Comparison of ENCODE assay signal across 1 cellular context in the genomic region with DNA sequence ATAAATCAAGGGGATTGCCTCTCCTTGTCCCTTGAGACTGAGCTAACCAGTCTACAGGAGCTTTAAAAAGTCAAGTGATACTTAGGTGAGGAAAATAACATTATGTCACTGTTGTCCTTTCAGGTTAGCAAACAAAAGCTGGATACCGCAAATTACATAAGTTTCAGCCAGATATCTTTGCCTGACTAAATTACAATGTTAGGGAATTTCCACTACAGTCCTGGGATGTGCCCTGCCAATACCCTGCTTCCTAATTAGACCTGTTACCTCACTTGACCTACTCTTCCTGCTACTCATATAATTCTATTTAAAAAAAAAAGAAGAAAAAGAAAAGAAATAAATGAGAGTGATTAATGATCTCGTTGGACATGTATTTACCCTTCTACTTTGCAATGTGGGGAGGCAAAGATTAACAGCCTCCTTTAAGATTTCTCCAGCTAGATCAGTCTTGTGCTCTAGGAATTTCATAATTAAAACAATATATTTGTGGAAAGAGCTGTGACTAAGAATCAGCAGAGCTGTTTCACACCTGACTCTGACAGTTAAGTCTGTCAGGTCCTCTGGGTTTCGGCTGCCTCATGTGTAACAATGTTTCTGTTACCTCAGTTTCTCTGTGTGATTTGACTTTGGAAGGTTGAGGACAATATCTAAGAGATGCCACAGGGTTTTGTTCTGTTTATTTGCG.
A peak's percentile ranks its signal among the peaks of the same experiment; 100 is the strongest.
TF ChIP-seq lines count a peak whose summit lies in the region.

No MANE protein-coding gene starts in this region.

TF ChIP-seq in GM12878, 131 proteins besides CTCF, POLR2A, EP300 and RAD21 (continued from another document):
- no peak for TF ChIP-seq TBL1XR1 (IDR thresholded peaks at IDR 0.05; ENCODE audit: low read depth, low read length)
- no peak for TF ChIP-seq ETV6 (conservative IDR thresholded peaks at IDR 0.05 in 1 of 2, IDR thresholded peaks at IDR 0.05 in 1 of 2; ENCODE audit: borderline replicate concordance in 1 of 2, low read depth in 1 of 2)
- no peak for TF ChIP-seq KDM1A (IDR thresholded peaks at IDR 0.05; ENCODE audit: borderline replicate concordance)
- TF ChIP-seq YY1 (IDR thresholded peaks at IDR 0.05; ENCODE audit: low read depth, low read length): no peak
- TF ChIP-seq, protein P1, sequence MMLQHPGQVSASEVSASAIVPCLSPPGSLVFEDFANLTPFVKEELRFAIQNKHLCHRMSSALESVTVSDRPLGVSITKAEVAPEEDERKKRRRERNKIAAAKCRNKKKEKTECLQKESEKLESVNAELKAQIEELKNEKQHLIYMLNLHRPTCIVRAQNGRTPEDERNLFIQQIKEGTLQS (IDR thresholded peaks at IDR 0.05; ENCODE audit: borderline replicate concordance, extremely low read depth, low read depth, low read length): no peak
- TF ChIP-seq BRCA1 (IDR thresholded peaks at IDR 0.05; ENCODE audit: low read depth, low read length): no peak
- no peak for TF ChIP-seq HDGF (IDR thresholded peaks at IDR 0.05)
- TF ChIP-seq ZSCAN29 (IDR thresholded peaks at IDR 0.05): no peak
- no peak for TF ChIP-seq STAT3 (IDR thresholded peaks at IDR 0.05; ENCODE audit: low read depth, low read length)
- TF ChIP-seq TAF1 (IDR thresholded peaks at IDR 0.05; ENCODE audit: borderline replicate concordance, low read depth, low read length): no peak
- TF ChIP-seq, protein P2, sequence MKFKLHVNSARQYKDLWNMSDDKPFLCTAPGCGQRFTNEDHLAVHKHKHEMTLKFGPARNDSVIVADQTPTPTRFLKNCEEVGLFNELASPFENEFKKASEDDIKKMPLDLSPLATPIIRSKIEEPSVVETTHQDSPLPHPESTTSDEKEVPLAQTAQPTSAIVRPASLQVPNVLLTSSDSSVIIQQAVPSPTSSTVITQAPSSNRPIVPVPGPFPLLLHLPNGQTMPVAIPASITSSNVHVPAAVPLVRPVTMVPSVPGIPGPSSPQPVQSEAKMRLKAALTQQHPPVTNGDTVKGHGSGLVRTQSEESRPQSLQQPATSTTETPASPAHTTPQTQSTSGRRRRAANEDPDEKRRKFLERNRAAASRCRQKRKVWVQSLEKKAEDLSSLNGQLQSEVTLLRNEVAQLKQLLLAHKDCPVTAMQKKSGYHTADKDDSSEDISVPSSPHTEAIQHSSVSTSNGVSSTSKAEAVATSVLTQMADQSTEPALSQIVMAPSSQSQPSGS (IDR thresholded peaks at IDR 0.05; ENCODE audit: low read length): no peak
- no peak for TF ChIP-seq RB1 (IDR thresholded peaks at IDR 0.05; ENCODE audit: borderline replicate concordance)
- no peak; a peak in 1 of 4 replicates for TF ChIP-seq BHLHE40 (IDR thresholded peaks at IDR 0.05; ENCODE audit: borderline replicate concordance in 1 of 2, low read depth in 2 of 2, low read length in 1 of 2)
- TF ChIP-seq GABPA (IDR thresholded peaks at IDR 0.05; ENCODE audit: low read depth): no peak
- no peak for TF ChIP-seq POLR2AphosphoS2 (IDR thresholded peaks at IDR 0.05; ENCODE audit: low read depth, low read length)
- TF ChIP-seq BMI1 (IDR thresholded peaks at IDR 0.05; ENCODE audit: borderline replicate concordance): peak; percentile 46; the same call in 1 of the 2 replicates
- peak; percentile 90 for TF ChIP-seq ATF7 (IDR thresholded peaks at IDR 0.05; ENCODE audit: low read depth)
- TF ChIP-seq, protein P3, sequence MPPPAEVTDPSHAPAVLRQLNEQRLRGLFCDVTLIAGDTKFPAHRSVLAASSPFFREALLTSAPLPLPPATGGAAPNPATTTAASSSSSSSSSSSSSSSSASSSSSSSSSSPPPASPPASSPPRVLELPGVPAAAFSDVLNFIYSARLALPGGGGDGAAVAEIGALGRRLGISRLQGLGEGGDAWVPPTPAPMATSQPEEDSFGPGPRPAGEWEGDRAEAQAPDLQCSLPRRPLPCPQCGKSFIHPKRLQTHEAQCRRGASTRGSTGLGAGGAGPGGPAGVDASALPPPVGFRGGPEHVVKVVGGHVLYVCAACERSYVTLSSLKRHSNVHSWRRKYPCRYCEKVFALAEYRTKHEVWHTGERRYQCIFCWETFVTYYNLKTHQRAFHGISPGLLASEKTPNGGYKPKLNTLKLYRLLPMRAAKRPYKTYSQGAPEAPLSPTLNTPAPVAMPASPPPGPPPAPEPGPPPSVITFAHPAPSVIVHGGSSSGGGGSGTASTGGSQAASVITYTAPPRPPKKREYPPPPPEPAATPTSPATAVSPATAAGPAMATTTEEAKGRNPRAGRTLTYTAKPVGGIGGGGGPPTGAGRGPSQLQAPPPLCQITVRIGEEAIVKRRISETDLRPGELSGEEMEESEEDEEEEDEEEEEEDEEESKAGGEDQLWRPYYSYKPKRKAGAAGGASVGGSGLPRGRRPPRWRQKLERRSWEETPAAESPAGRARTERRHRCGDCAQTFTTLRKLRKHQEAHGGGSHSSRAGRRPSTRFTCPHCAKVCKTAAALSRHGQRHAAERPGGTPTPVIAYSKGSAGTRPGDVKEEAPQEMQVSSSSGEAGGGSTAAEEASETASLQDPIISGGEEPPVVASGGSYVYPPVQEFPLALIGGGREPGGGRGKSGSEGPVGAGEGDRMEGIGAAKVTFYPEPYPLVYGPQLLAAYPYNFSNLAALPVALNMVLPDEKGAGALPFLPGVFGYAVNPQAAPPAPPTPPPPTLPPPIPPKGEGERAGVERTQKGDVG (CRISPR knock-in tag; IDR thresholded peaks at IDR 0.05): no peak
- TF ChIP-seq MTA2 (IDR thresholded peaks at IDR 0.05; ENCODE audit: low read depth): peak; percentile 89
- TF ChIP-seq, protein P4, sequence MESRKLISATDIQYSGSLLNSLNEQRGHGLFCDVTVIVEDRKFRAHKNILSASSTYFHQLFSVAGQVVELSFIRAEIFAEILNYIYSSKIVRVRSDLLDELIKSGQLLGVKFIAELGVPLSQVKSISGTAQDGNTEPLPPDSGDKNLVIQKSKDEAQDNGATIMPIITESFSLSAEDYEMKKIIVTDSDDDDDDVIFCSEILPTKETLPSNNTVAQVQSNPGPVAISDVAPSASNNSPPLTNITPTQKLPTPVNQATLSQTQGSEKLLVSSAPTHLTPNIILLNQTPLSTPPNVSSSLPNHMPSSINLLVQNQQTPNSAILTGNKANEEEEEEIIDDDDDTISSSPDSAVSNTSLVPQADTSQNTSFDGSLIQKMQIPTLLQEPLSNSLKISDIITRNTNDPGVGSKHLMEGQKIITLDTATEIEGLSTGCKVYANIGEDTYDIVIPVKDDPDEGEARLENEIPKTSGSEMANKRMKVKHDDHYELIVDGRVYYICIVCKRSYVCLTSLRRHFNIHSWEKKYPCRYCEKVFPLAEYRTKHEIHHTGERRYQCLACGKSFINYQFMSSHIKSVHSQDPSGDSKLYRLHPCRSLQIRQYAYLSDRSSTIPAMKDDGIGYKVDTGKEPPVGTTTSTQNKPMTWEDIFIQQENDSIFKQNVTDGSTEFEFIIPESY (IDR thresholded peaks at IDR 0.05): no peak
- TF ChIP-seq NFIC (IDR thresholded peaks at IDR 0.05; ENCODE audit: low read depth, low read length): peak; percentile 76; the same call in 1 of the 2 replicates
- TF ChIP-seq POLR2AphosphoS5 (IDR thresholded peaks at IDR 0.05; ENCODE audit: low read length): no peak
- TF ChIP-seq, protein P5, sequence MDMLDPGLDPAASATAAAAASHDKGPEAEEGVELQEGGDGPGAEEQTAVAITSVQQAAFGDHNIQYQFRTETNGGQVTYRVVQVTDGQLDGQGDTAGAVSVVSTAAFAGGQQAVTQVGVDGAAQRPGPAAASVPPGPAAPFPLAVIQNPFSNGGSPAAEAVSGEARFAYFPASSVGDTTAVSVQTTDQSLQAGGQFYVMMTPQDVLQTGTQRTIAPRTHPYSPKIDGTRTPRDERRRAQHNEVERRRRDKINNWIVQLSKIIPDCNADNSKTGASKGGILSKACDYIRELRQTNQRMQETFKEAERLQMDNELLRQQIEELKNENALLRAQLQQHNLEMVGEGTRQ (IDR thresholded peaks at IDR 0.05; ENCODE audit: borderline replicate concordance, low read depth, low read length): no peak
- TF ChIP-seq, protein P6, sequence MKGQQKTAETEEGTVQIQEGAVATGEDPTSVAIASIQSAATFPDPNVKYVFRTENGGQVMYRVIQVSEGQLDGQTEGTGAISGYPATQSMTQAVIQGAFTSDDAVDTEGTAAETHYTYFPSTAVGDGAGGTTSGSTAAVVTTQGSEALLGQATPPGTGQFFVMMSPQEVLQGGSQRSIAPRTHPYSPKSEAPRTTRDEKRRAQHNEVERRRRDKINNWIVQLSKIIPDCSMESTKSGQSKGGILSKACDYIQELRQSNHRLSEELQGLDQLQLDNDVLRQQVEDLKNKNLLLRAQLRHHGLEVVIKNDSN (IDR thresholded peaks at IDR 0.05; ENCODE audit: borderline replicate concordance, extremely low read length, insufficient read depth, low read depth, low read length): no peak
- no peak for TF ChIP-seq MEF2A (IDR thresholded peaks at IDR 0.05; ENCODE audit: insufficient read depth, low read depth, low read length)
- TF ChIP-seq HCFC1 (IDR thresholded peaks at IDR 0.05; ENCODE audit: low read length): no peak
- no peak for TF ChIP-seq IRF4 (IDR thresholded peaks at IDR 0.05; ENCODE audit: low read depth, low read length)
- TF ChIP-seq NBN (IDR thresholded peaks at IDR 0.05): 0 out of 2 replicates have a peak, but pooled peaks have one; percentile 45
- TF ChIP-seq EED (IDR thresholded peaks at IDR 0.05; ENCODE audit: low read depth): no peak
- no peak for TF ChIP-seq CREB1 (IDR thresholded peaks at IDR 0.05; ENCODE audit: low read depth)
- no peak for TF ChIP-seq MYB (IDR thresholded peaks at IDR 0.05; ENCODE audit: borderline replicate concordance, low read depth, low read length)
- TF ChIP-seq TCF12 (IDR thresholded peaks at IDR 0.05; ENCODE audit: low read depth, low read length): no peak
- no peak for TF ChIP-seq NRF1 (conservative IDR thresholded peaks at IDR 0.05; ENCODE audit: low read depth, low read length)
- no peak for TF ChIP-seq ZNF274 (IDR thresholded peaks at IDR 0.05; ENCODE audit: insufficient read depth, insufficient read length)
- TF ChIP-seq DPF2 (IDR thresholded peaks at IDR 0.05): peak; percentile 53
- no peak for TF ChIP-seq SMAD1 (IDR thresholded peaks at IDR 0.05; ENCODE audit: low read depth, partially characterized antibody)
- TF ChIP-seq NR2C2 (IDR thresholded peaks at IDR 0.05; ENCODE audit: borderline replicate concordance, control insufficient read depth, insufficient read length, low read depth): no peak
- no peak for TF ChIP-seq PAX5 (IDR thresholded peaks at IDR 0.05; ENCODE audit: borderline replicate concordance, low read depth, low read length)
